In the genomic region with DNA sequence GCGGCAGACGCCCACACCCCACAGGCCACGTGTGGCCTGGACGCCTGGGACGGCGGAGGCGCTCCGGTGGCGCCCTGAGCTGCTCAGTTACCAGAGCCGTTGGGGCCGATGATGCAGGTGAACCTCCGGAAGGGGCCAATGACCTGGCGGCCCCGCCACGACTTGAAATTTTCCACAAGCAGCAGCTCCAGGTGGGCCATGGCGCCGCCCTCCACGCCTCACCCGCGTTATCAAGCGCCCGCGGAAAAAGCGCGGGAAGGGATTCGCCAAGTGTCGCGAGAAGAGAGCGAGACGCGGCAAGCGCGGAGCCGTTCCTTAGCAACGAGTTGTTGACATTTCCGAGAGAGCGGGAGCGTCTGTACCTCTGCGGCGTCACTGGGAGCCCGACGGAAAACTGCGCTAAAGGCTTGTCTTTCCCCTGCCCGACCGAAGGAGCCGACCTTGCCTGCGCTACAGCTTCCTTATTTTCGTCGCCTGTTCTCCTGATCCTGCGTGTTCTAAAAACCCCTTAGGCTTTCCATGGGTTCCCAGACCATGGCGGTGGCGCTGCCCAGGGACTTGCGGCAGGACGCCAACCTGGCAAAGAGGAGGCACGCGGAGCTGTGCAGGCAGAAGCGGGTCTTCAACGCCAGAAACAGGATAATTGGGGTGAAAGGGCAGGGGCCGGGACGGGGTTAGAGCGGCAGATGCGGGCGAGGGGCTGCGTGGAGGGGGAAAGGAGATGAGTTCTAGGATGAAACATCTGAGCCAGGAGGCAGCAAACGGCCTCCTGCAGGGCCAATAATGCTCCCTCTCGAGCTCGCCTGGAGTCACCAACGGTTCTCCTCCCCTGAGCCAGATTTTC, we compare ENCODE assay signal across 8 cellular contexts. TPM values are rescaled to one million over a fixed set of nuclear protein-coding genes. Genes with fewer than 3 reads are reported as not detected.
A peak's percentile ranks its signal among the peaks of the same experiment; 100 is the strongest.
DNase-seq lines count a peak whose midpoint lies in the region; ATAC-seq and TF ChIP-seq lines count a peak whose summit lies in the region.

A gene with protein sequence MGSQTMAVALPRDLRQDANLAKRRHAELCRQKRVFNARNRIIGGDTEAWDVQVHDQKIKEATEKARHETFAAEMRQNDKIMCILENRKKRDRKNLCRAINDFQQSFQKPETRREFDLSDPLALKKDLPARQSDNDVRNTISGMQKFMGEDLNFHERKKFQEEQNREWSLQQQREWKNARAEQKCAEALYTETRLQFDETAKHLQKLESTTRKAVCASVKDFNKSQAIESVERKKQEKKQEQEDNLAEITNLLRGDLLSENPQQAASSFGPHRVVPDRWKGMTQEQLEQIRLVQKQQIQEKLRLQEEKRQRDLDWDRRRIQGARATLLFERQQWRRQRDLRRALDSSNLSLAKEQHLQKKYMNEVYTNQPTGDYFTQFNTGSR (plus strand): TSS at position 326 of the 844 bp plus-strand sequence. CDS start 194 bp downstream, at position 520.
A gene with protein sequence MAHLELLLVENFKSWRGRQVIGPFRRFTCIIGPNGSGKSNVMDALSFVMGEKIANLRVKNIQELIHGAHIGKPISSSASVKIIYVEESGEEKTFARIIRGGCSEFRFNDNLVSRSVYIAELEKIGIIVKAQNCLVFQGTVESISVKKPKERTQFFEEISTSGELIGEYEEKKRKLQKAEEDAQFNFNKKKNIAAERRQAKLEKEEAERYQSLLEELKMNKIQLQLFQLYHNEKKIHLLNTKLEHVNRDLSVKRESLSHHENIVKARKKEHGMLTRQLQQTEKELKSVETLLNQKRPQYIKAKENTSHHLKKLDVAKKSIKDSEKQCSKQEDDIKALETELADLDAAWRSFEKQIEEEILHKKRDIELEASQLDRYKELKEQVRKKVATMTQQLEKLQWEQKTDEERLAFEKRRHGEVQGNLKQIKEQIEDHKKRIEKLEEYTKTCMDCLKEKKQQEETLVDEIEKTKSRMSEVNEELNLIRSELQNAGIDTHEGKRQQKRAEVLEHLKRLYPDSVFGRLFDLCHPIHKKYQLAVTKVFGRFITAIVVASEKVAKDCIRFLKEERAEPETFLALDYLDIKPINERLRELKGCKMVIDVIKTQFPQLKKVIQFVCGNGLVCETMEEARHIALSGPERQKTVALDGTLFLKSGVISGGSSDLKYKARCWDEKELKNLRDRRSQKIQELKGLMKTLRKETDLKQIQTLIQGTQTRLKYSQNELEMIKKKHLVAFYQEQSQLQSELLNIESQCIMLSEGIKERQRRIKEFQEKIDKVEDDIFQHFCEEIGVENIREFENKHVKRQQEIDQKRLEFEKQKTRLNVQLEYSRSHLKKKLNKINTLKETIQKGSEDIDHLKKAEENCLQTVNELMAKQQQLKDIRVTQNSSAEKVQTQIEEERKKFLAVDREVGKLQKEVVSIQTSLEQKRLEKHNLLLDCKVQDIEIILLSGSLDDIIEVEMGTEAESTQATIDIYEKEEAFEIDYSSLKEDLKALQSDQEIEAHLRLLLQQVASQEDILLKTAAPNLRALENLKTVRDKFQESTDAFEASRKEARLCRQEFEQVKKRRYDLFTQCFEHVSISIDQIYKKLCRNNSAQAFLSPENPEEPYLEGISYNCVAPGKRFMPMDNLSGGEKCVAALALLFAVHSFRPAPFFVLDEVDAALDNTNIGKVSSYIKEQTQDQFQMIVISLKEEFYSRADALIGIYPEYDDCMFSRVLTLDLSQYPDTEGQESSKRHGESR (minus strand): TSS at position 232 of the 844 bp plus-strand sequence. CDS start 32 bp downstream, at position 200.

- no peaks in the 10 kb centered on the region for H3K36me3 ChIP-seq in kidney epithelial cell (ENCODE audit: control insufficient read depth, insufficient read depth, low read length)

- peak; percentile 57 for DNase-seq in NCI-H1694 treated with DMSO at 0.1 percent for 48 hours (lab: John Stamatoyannopoulos, UW)
- peak; percentile 77 for DNase-seq in activated CD4-positive, CD25-positive, alpha-beta regulatory T cell treated with anti-CD3 and anti-CD28 coated beads, Interleukin-2, amount 50 U/mL, for 72 hours
- DNase-seq in cerebellar cortex (ENCODE audit: low spot score) = peak; percentile 70
- peak; percentile 26 for DNase-seq in kidney epithelial cell (ENCODE audit: low read depth)
- DNase-seq in stimulated activated CD4-positive, alpha-beta T cell treated with anti-CD3 and anti-CD28 coated beads, Interleukin-12 subunit alpha, Interleukin-12 subunit beta, amount 100 ng/mL, for 4 hours = peak; percentile 80
- no peak for DNase-seq in amniotic stem cell (lab: John Stamatoyannopoulos, UW)

- peak within 1 kb of the TSS; percentile 44 for H3K4me3 ChIP-seq in GM12875 (ENCODE audit: low read depth, low read length)
- peak within 1 kb of the TSS; percentile 41 for H3K4me3 ChIP-seq in kidney epithelial cell (ENCODE audit: low read depth, low read length)

- TF ChIP-seq CTCF in GM12875 (IDR thresholded peaks at IDR 0.05; ENCODE audit: borderline replicate concordance, insufficient read depth, low read depth, low read length) (no peak), kidney epithelial cell (IDR thresholded peaks at IDR 0.05; ENCODE audit: insufficient read depth, low read length, poor library complexity, severe bottlenecking) (no peak)

- no peak for ATAC-seq in GM18858 (IDR thresholded peaks at IDR 0.05; ENCODE audit: unreplicated experiment)

- H3K27me3 ChIP-seq in kidney epithelial cell (ENCODE audit: control insufficient read depth, insufficient read depth, low read length) = no peaks in the 10 kb centered on the region

RNA-seq across cellular contexts. Expression of the first gene that starts in this region (rescaled TPM):
- 0.13 and 0.27 TPM in 2 replicates for total RNA-seq in kidney epithelial cell

RNA-seq across cellular contexts. Expression of the second gene that starts in this region (rescaled TPM):
- total RNA-seq in kidney epithelial cell = 0.08 and 0.14 TPM in 2 replicates

Comparison
In these comparisons a context has a peak if more than half of its experiments do, and no peak if none do; other contexts are left out.
1. Peak in DNase-seq and H3K4me3 ChIP-seq in kidney epithelial cell; RNA of the genes that start here not detected or under 1 TPM.